ENCODE assay signal across 22 cellular contexts in the genomic region with DNA sequence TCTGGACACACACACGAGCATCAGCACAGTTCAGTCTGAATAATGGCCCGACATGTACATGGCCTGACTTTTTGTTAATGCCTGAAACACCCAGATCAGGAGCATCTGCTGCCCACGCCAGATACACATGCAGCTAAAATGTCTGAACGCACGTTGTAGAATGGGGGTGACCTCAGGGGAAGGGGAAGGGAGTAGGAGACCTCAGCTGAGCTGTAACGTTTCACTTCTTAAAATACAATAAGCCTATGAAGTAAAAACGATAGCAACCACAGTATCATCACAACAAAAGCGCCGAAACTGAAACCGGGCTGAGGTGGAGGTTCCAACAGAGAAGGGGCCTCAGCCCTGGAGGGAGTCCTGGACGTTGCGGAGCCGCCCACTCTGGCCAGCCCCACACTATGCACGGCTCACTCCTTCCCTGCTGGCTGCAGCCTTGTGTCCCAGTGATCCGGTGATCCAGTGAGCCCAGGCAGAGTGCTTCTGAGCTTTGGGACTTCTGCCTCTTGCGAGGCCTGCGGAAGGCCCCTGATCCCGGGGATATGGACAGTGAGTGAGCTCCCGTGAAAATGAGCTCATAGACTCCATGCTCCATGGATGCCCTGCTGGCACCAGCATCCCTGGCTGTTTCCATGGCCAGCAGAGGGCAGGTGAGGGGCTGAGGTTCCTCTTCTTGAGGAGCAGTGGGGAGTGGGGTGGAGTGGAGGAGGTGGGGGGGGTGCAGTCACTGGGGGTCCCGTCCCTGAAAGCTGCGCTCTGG. TPM values are rescaled to one million over a fixed set of nuclear protein-coding genes. Genes with fewer than 3 reads are reported as not detected.
A peak's percentile ranks its signal among the peaks of the same experiment; 100 is the strongest.
DNase-seq lines count a peak whose midpoint lies in the region; ATAC-seq and TF ChIP-seq lines count a peak whose summit lies in the region.
"Had no signal": no experiment of that assay in that cellular context is flagged by ENCODE, and none has a peak within 500 bp of the region (broad histone marks: within the 10 kb centered on the region; RNA-seq: fewer than 3 reads in every experiment).

No MANE protein-coding gene starts in this region.

- peak; percentile 18 for DNase-seq in natural killer cell treated with Interleukin-12 subunit alpha and Interleukin-12 subunit beta and Interleukin-15 and Interleukin-18, amount 100 ng/mL, for 72 hours (ENCODE audit: low spot score)
- DNase-seq in natural killer cell (no peak), RPMI8226 (peak; percentile 82), right lobe of liver (peak in 2 of 3 donors; percentile 2 to 24), erythroblast (lab: John Stamatoyannopoulos, UW) (no peak), posterior vena cava (ENCODE audit: low spot score) (no peak), ACHN (no peak)
- DNase-seq: activated naive CD4-positive, alpha-beta T cell treated with anti-CD3 and anti-CD28 coated beads, Interleukin-2, amount 50 U/mL, for 16 hours; glutamatergic neuron; immature natural killer cell; MG63; NCI-H2081 treated with DMSO at 0.1 percent for 48 hours; NCI-H526; stimulated activated naive B cell treated with anti-CD40 and anti-IgM and Interleukin-4, amounts not matched to agents 10 μg/mL and 1 μg/mL and 100 μg/mL, for 72 hours; trophoblast cell had no signal

- in situ Hi-C loops in ACHN (cut with HindIII; ENCODE audit: low pct_ligation_motif_present, low pct_unique_long_range_greater_than_20kb, low sequenced_read_pairs), result no loop called here

- TF ChIP-seq POLR2A in right lobe of liver (IDR thresholded peaks at IDR 0.05), result no peak
- TF ChIP-seq POLR2A in GM18505 (IDR thresholded peaks at IDR 0.05; ENCODE audit: borderline replicate concordance, extremely low read depth, insufficient read depth, insufficient read length), result no peak
- TF ChIP-seq POLR2A in erythroblast (IDR thresholded peaks at IDR 0.05; ENCODE audit: low read length), result no peak

- no peaks in the 10 kb centered on the region for H3K27me3 ChIP-seq in right lobe of liver
- H3K27me3 ChIP-seq: MG63, Peyer's patch had no signal

- no peaks in the 10 kb centered on the region for H3K4me1 Mint-ChIP-seq in natural killer cell treated with Interleukin-12 subunit alpha and Interleukin-12 subunit beta and Interleukin-15 and Interleukin-18, amount 100 ng/mL, for 72 hours (ENCODE audit: low read depth in 2 of 2)
- no peaks in the 10 kb centered on the region for H3K4me1 Mint-ChIP-seq in natural killer cell
- H3K4me1 Mint-ChIP-seq: immature natural killer cell; memory B cell; stimulated activated naive B cell treated with anti-CD40 and anti-IgM and Interleukin-4, amounts not matched to agents 10 μg/mL and 1 μg/mL and 100 μg/mL, for 72 hours had no signal

- H3K9me3 ChIP-seq in right lobe of liver, result no peaks in the 10 kb centered on the region
- H3K9me3 ChIP-seq: MG63, Peyer's patch had no signal

- H3K9me3 Mint-ChIP-seq in natural killer cell treated with Interleukin-12 subunit alpha and Interleukin-12 subunit beta and Interleukin-15 and Interleukin-18, amount 100 ng/mL, for 72 hours, result no peaks in the 10 kb centered on the region
- no peaks in the 10 kb centered on the region for H3K9me3 Mint-ChIP-seq in natural killer cell
- H3K9me3 Mint-ChIP-seq: immature natural killer cell; memory B cell; stimulated activated naive B cell treated with anti-CD40 and anti-IgM and Interleukin-4, amounts not matched to agents 10 μg/mL and 1 μg/mL and 100 μg/mL, for 72 hours had no signal

- H3K4me3 Mint-ChIP-seq in natural killer cell treated with Interleukin-12 subunit alpha and Interleukin-12 subunit beta and Interleukin-15 and Interleukin-18, amount 100 ng/mL, for 72 hours, result no peak overlapping the region
- H3K4me3 Mint-ChIP-seq in natural killer cell, result no peak overlapping the region
- H3K4me3 Mint-ChIP-seq: immature natural killer cell; memory B cell; stimulated activated naive B cell treated with anti-CD40 and anti-IgM and Interleukin-4, amounts not matched to agents 10 μg/mL and 1 μg/mL and 100 μg/mL, for 72 hours had no signal

- H3K4me1 ChIP-seq in right lobe of liver, result no peaks in the 10 kb centered on the region
- H3K4me1 ChIP-seq: Peyer's patch had no signal

- H3K27ac ChIP-seq in right lobe of liver, result no peak overlapping the region
- H3K27ac ChIP-seq: Peyer's patch had no signal

- H3K4me3 ChIP-seq in right lobe of liver, result no peak overlapping the region
- H3K4me3 ChIP-seq: MG63, Peyer's patch had no signal

- intact Hi-C loops in natural killer cell (cut with micrococcal nuclease), result no loop called here
- intact Hi-C loops in right lobe of liver (cut with DNase I), result no loop called here
- intact Hi-C loops in posterior vena cava (cut with DNase I), result no loop called here

- no peaks in the 10 kb centered on the region for H3K36me3 ChIP-seq in right lobe of liver
- H3K36me3 ChIP-seq: MG63, Peyer's patch had no signal

- no peak overlapping the region for H3K27ac Mint-ChIP-seq in natural killer cell treated with Interleukin-12 subunit alpha and Interleukin-12 subunit beta and Interleukin-15 and Interleukin-18, amount 100 ng/mL, for 72 hours
- no peak overlapping the region for H3K27ac Mint-ChIP-seq in natural killer cell
- H3K27ac Mint-ChIP-seq: immature natural killer cell; stimulated activated naive B cell treated with anti-CD40 and anti-IgM and Interleukin-4, amounts not matched to agents 10 μg/mL and 1 μg/mL and 100 μg/mL, for 72 hours had no signal

- ATAC-seq in natural killer cell treated with Interleukin-12 subunit alpha and Interleukin-12 subunit beta and Interleukin-15 and Interleukin-18, amount 100 ng/mL, for 72 hours, result no peak
- ATAC-seq in natural killer cell, result no peak
- ATAC-seq in right lobe of liver, result peak in 1 of 4 donors; percentile 19
- ATAC-seq in GM18505 (IDR thresholded peaks at IDR 0.05; ENCODE audit: unreplicated experiment), result no peak
- ATAC-seq: activated CD4-positive, CD25-positive, alpha-beta regulatory T cell treated with anti-CD3 and anti-CD28 coated beads, Interleukin-2, amount 50 U/mL, for 24 hours; stimulated activated naive B cell treated with anti-CD40 and anti-IgM and Interleukin-4, amounts not matched to agents 10 μg/mL and 1 μg/mL and 100 μg/mL, for 72 hours had no signal

- peaks cover 16 to 33% of the 10 kb centered on the region in 2 donors for H3K27me3 Mint-ChIP-seq in natural killer cell treated with Interleukin-12 subunit alpha and Interleukin-12 subunit beta and Interleukin-15 and Interleukin-18, amount 100 ng/mL, for 72 hours
- H3K27me3 Mint-ChIP-seq in natural killer cell (ENCODE audit: low read depth in 2 of 2), result peaks cover 14 to 18% of the 10 kb centered on the region in 2 donors

- TF ChIP-seq CTCF in natural killer cell (IDR thresholded peaks at IDR 0.05) (no peak), right lobe of liver (IDR thresholded peaks at IDR 0.05) (no peak)

- 42% methylated on average over 13 of the region's 21 CpGs for WGBS in right lobe of liver (ENCODE audit: insufficient coverage, low coverage, low lambda C conversion rate, missing lambda C conversion rate)

- no peaks in the 10 kb centered on the region for H3K36me3 Mint-ChIP-seq in natural killer cell treated with Interleukin-12 subunit alpha and Interleukin-12 subunit beta and Interleukin-15 and Interleukin-18, amount 100 ng/mL, for 72 hours
- no peaks in the 10 kb centered on the region for H3K36me3 Mint-ChIP-seq in natural killer cell
- H3K36me3 Mint-ChIP-seq: immature natural killer cell; memory B cell; stimulated activated naive B cell treated with anti-CD40 and anti-IgM and Interleukin-4, amounts not matched to agents 10 μg/mL and 1 μg/mL and 100 μg/mL, for 72 hours had no signal

RNA-seq across cellular contexts. Expression of a gene that starts 52.0 kb away (rescaled TPM):
- total RNA-seq in natural killer cell treated with Interleukin-12 subunit alpha and Interleukin-12 subunit beta and Interleukin-15 and Interleukin-18, amount 100 ng/mL, for 72 hours, result not detected
- not detected for total RNA-seq in natural killer cell
- total RNA-seq in right lobe of liver, result not detected
- total RNA-seq in posterior vena cava, result under 1 TPM in 1 of 2 donors, not detected in 1; 0.19 TPM
- total RNA-seq: epithelial cell of proximal tubule, HT1080, Peyer's patch, skeletal muscle tissue had no signal

Comparison
In these comparisons a context has a peak if more than half of its experiments do, and no peak if none do; other contexts are left out.
1. DNase-seq: peak in natural killer cell treated with Interleukin-12 subunit alpha and Interleukin-12 subunit beta and Interleukin-15 and Interleukin-18, amount 100 ng/mL, for 72 hours (single experiment), RPMI8226 (single experiment) and right lobe of liver (2 of 3); none in natural killer cell (single experiment), erythroblast (0 of 2), posterior vena cava (single experiment) and ACHN (single experiment).